ENCODE assay signal across 31 cellular contexts in the genomic region with DNA sequence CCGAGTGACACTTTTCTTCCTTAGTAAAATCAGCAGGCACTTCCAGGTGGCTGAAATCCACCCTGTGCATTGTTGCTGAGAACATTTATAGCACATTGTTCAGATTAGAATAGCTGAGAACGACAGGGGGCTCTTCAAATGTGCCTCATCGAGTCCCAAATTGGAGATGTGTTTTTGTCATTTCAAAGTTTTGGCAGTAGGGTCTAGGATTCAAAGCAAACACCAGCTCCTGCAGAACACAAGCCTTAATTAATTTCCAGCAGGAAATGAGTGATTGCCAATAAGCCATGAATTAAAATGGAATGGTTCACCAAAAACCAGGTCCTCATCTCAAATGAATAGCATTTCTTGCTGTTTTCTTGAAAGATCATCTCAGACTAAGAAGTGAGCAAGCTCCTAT.
"Had no signal": no experiment of that assay in that cellular context is flagged by ENCODE, and none has a peak within 500 bp of the region (broad histone marks: within the 10 kb centered on the region; RNA-seq: fewer than 3 reads in every experiment).

No MANE protein-coding gene starts in this region.

- H3K27ac ChIP-seq: ascending aorta, brain microvascular endothelial cell, epithelial cell of prostate, esophagus squamous epithelium, left ventricle myocardium inferior, right atrium auricular region, uterus, WERI-Rb-1 had no signal

- H3K36me3 ChIP-seq: ascending aorta, brain microvascular endothelial cell, esophagus squamous epithelium, left ventricle myocardium inferior, right atrium auricular region, uterus, WERI-Rb-1 had no signal

- H3K9me3 ChIP-seq: ascending aorta, esophagus squamous epithelium, left ventricle myocardium inferior, right atrium auricular region, uterus had no signal

- H3K27me3 ChIP-seq: ascending aorta, brain microvascular endothelial cell, esophagus squamous epithelium, right atrium auricular region, uterus had no signal

- H3K4me3 ChIP-seq: ascending aorta, esophagus squamous epithelium, left ventricle myocardium inferior, lung, right atrium auricular region, smooth muscle cell, uterus had no signal

- H3K4me1 ChIP-seq: ascending aorta, uterus had no signal

- DNase-seq: activated CD4-positive, alpha-beta memory T cell treated with anti-CD3 and anti-CD28 coated beads, Interleukin-2, amount 10 ng/mL, durations not matched to agents 7 days and 5 days; activated CD4-positive, alpha-beta T cell treated with anti-CD3 and anti-CD28 coated beads, Interleukin-2, amount 10 ng/mL, durations not matched to agents 24 days and 14 days; activated CD8-positive, alpha-beta memory T cell treated with anti-CD3 and anti-CD28 coated beads, Interleukin-2, amount 50 U/mL, for 48 hours; activated gamma-delta T cell; activated naive CD4-positive, alpha-beta T cell treated with anti-CD3 and anti-CD28 coated beads, Interleukin-2, amount 10 ng/mL, durations not matched to agents 7 days and 5 days; activated naive CD8-positive, alpha-beta T cell treated with anti-CD3 and anti-CD28 coated beads, Interleukin-2, amount 10 ng/mL, durations not matched to agents 7 days and 5 days; activated T-cell treated with anti-CD3 and anti-CD28 coated beads, Interleukin-2, amount 50 U/mL, for 24 hours; brain microvascular endothelial cell; dermis blood vessel endothelial cell; effector CD4-positive, alpha-beta T cell; esophagus squamous epithelium; left ventricle myocardium inferior; mesendoderm; natural killer cell; stimulated activated CD4-positive, alpha-beta T cell treated with anti-CD3 and anti-CD28 coated beads, Interleukin-1b, Interleukin-23, amount 100 ng/mL, for 48 hours; stimulated activated CD4-positive, alpha-beta T cell treated with anti-CD3 and anti-CD28 coated beads, Interleukin-4, amount 100 ng/mL, for 4 hours; stimulated activated CD8-positive, alpha-beta memory T cell treated with anti-CD3 and anti-CD28 coated beads, Interleukin-4, amount 100 ng/mL, for 48 hours; stimulated activated naive CD8-positive, alpha-beta T cell treated with anti-CD3 and anti-CD28 coated beads, Interleukin-15, amount 100 ng/mL, for 72 hours; substantia nigra; T1000; uterus; WERI-Rb-1 had no signal

- FAIRE-seq: frontal cortex, islet of Langerhans had no signal

- ATAC-seq: activated CD4-positive, CD25-positive, alpha-beta regulatory T cell treated with anti-CD3 and anti-CD28 coated beads, Interleukin-2, amount 50 U/mL, for 24 hours; natural killer cell; stimulated activated memory B cell treated with anti-CD40 and anti-IgM and Interleukin-4, amounts not matched to agents 10 μg/mL and 1 μg/mL and 100 μg/mL, for 72 hours; stimulated activated naive CD8-positive, alpha-beta T cell treated with anti-CD3 and anti-CD28 coated beads, Interleukin-15, amount 100 ng/mL, for 72 hours had no signal

- H3K4me2 ChIP-seq: smooth muscle cell had no signal
